ENCODE assay signal across 8 cellular contexts in genomic region chr9:97985058-97985861, GRCh38. TPM values are rescaled to one million over a fixed set of nuclear protein-coding genes. Genes with fewer than 3 reads are reported as not detected.
DNase-seq lines count a peak whose midpoint lies in the region; ATAC-seq, FAIRE-seq and TF ChIP-seq lines count a peak whose summit lies in the region.

No MANE protein-coding gene starts in this region.

- H3K9me3 Mint-ChIP-seq in IgD-negative memory B cell: no peaks in the 10 kb centered on the region

- no peaks in the 10 kb centered on the region for H3K9me3 ChIP-seq in esophagus squamous epithelium
- no peaks in the 10 kb centered on the region for H3K9me3 ChIP-seq in pancreas

- H3K27me3 ChIP-seq in esophagus squamous epithelium (no peaks in the 10 kb centered on the region), pancreas (no peaks in the 10 kb centered on the region)

- TF ChIP-seq CTCF in esophagus squamous epithelium (IDR thresholded peaks at IDR 0.05) (no peak), pancreas (IDR thresholded peaks at IDR 0.05) (no peak)

- intact Hi-C loops in esophagus squamous epithelium (cut with DNase I): no loop called here
- intact Hi-C loops in pancreas (cut with DNase I): no loop called here

- H3K4me3 ChIP-seq in esophagus squamous epithelium (peak overlapping the region; percentile 83 to 97 (median 90)), pancreas (peak overlapping the region; percentile 82 to 96 (median 95))

- TF ChIP-seq POLR2A in esophagus squamous epithelium (IDR thresholded peaks at IDR 0.05): no peak

- peaks cover 45 to 49% (median 45%) of the 10 kb centered on the region in 3 donors for H3K4me1 Mint-ChIP-seq in IgD-negative memory B cell

- peak; percentile 55 for DNase-seq in activated CD8-positive, alpha-beta memory T cell treated with anti-CD3 and anti-CD28 coated beads, Interleukin-2, amount 50 U/mL, for 4 hours
- no peak for DNase-seq in activated CD8-positive, alpha-beta memory T cell treated with anti-CD3 and anti-CD28 coated beads for 24 hours
- DNase-seq in activated CD4-positive, alpha-beta T cell treated with anti-CD3 and anti-CD28 coated beads, Interleukin-2, amount 50 U/mL, for 1 hour: peak; percentile 25
- no peak for DNase-seq in esophagus squamous epithelium (lab: John Stamatoyannopoulos, UW)
- DNase-seq in pancreas: peak in 1 of 6 donors; percentile 67

- no peaks in the 10 kb centered on the region for H3K36me3 Mint-ChIP-seq in IgD-negative memory B cell

- no peak for FAIRE-seq in pancreas (lab: Jason Lieb, UNC)

- no peaks in the 10 kb centered on the region for H3K36me3 ChIP-seq in esophagus squamous epithelium
- no peaks in the 10 kb centered on the region for H3K36me3 ChIP-seq in pancreas

- peak overlapping the region; percentile 98 to 100 (median 99) for H3K27ac ChIP-seq in esophagus squamous epithelium
- H3K27ac ChIP-seq in pancreas: peak overlapping the region in 3 of 4 donors; percentile 90 to 95 (median 94)

- H3K4me1 ChIP-seq in esophagus squamous epithelium (peaks cover 18 to 82% (median 55%) of the 10 kb centered on the region in 3 donors), pancreas (peaks cover 20 to 29% (median 21%) of the 10 kb centered on the region in 3 donors)

- peak overlapping the region; percentile 90 to 98 (median 97) for H3K27ac Mint-ChIP-seq in IgD-negative memory B cell

- H3K27me3 Mint-ChIP-seq in IgD-negative memory B cell: no peaks in the 10 kb centered on the region

- 10 to 29% methylated on average over 30 to 40 of the region's 59 CpGs for WGBS in esophagus squamous epithelium, 2 donors
- WGBS in pancreas, 2 donors: 21 to 23% methylated on average over 57 to 59 of the region's 59 CpGs

- peak overlapping the region; percentile 82 to 97 (median 89) for H3K4me3 Mint-ChIP-seq in IgD-negative memory B cell

- ATAC-seq in pancreas (peak in 2 of 4 donors; percentile 1 to 4), HG03139 (IDR thresholded peaks at IDR 0.05; ENCODE audit: unreplicated experiment) (no peak), GM18861 (IDR thresholded peaks at IDR 0.05; ENCODE audit: unreplicated experiment) (no peak)

RNA-seq across cellular contexts. Expression of gene ANP32B, which starts 2.1 kb away (rescaled TPM):
- polyA plus RNA-seq in IgD-negative memory B cell: 87.0 TPM
- 10 to 100 TPM; 21.9 to 41.8 (median 28.4) TPM for total RNA-seq in esophagus squamous epithelium
- total RNA-seq in pancreas: 10 to 100 TPM; 48.8 to 89.3 (median 65.3) TPM
- 10 to 100 TPM; 72.3 to 73.4 TPM for polyA plus RNA-seq in pancreas

RNA-seq across cellular contexts. Expression of gene HEMGN, which starts 47.3 kb away (rescaled TPM):
- polyA plus RNA-seq in IgD-negative memory B cell: 0.44 TPM
- not detected for total RNA-seq in esophagus squamous epithelium
- total RNA-seq in pancreas: under 1 TPM in 1 of 6 donors, not detected in 5; 0.09 TPM
- not detected for polyA plus RNA-seq in pancreas

Comparison
In these comparisons a context has a peak if more than half of its experiments do, and no peak if none do; other contexts are left out.
1. DNase-seq: peak in activated CD8-positive, alpha-beta memory T cell treated with anti-CD3 and anti-CD28 coated beads, Interleukin-2, amount 50 U/mL, for 4 hours (single experiment) and activated CD4-positive, alpha-beta T cell treated with anti-CD3 and anti-CD28 coated beads, Interleukin-2, amount 50 U/mL, for 1 hour (single experiment); none in activated CD8-positive, alpha-beta memory T cell treated with anti-CD3 and anti-CD28 coated beads for 24 hours (single experiment) and esophagus squamous epithelium (single experiment).